22 cellular contexts compared by ENCODE assay signal in the genomic region with DNA sequence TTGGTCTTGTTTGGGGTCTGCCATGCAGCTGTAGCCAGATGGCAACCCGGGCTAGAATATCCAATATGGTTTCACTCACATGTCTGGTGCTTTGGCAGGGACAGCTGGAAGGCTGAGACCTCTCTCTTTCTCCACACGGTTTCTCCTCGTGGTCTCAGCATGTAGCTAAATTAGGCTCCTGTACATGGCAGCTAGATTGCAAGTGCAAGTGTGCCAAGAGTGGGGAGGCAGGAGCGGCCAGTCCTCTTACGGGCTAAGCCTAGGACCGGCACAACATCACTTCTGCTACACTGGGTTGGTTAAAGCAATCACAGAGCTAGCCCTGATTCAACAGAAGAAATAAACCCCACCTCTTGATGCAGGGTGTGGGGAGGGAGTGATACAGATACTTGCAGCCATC. TPM values are rescaled to one million over a fixed set of nuclear protein-coding genes. Genes with fewer than 3 reads are reported as not detected.
"Had no signal": no experiment of that assay in that cellular context is flagged by ENCODE, and none has a peak within 500 bp of the region (broad histone marks: within the 10 kb centered on the region; RNA-seq: fewer than 3 reads in every experiment).

No MANE protein-coding gene starts in this region.

- H3K9me3 Mint-ChIP-seq: activated naive CD8-positive, alpha-beta T cell treated with anti-CD3 and anti-CD28 coated beads, Interleukin-2, amount 50 U/mL, for 24 hours; activated T-cell treated with anti-CD3 and anti-CD28 coated beads, Interleukin-2, amount 50 U/mL, for 24 hours had no signal

- ATAC-seq: activated CD8-positive, alpha-beta T cell treated with anti-CD3 and anti-CD28 coated beads for 36 hours; activated naive CD8-positive, alpha-beta T cell treated with anti-CD3 and anti-CD28 coated beads, Interleukin-2, amount 50 U/mL, for 24 hours; mucosa of descending colon; stimulated activated naive B cell treated with anti-CD40 and anti-IgM and Interleukin-4, amounts not matched to agents 10 μg/mL and 1 μg/mL and 100 μg/mL, for 72 hours; upper lobe of right lung had no signal

- H3K27ac ChIP-seq: brain microvascular endothelial cell, sigmoid colon, thoracic aorta, upper lobe of right lung had no signal

- H3K4me1 Mint-ChIP-seq: activated CD4-positive, alpha-beta T cell treated with anti-CD3 and anti-CD28 coated beads, Interleukin-2, amount 10 ng/mL, durations not matched to agents 24 days and 14 days; activated naive CD4-positive, alpha-beta T cell treated with anti-CD3 and anti-CD28 coated beads, Interleukin-2, amount 10 ng/mL, durations not matched to agents 7 days and 5 days; activated naive CD8-positive, alpha-beta T cell treated with anti-CD3 and anti-CD28 coated beads, Interleukin-2, amount 50 U/mL, for 24 hours; central memory CD8-positive, alpha-beta T cell; memory B cell; naive B cell; stimulated activated naive B cell treated with anti-CD40 and anti-IgM and Interleukin-4, amounts not matched to agents 10 μg/mL and 1 μg/mL and 100 μg/mL, for 72 hours had no signal

- DNase-seq: activated CD4-positive, alpha-beta T cell treated with anti-CD3 and anti-CD28 coated beads, Interleukin-2, amount 10 ng/mL, durations not matched to agents 24 days and 14 days; activated CD8-positive, alpha-beta T cell treated with anti-CD3 and anti-CD28 coated beads for 36 hours; activated naive CD4-positive, alpha-beta T cell treated with anti-CD3 and anti-CD28 coated beads, Interleukin-2, amount 10 ng/mL, durations not matched to agents 7 days and 5 days; activated naive CD8-positive, alpha-beta T cell treated with anti-CD3 and anti-CD28 coated beads, Interleukin-2, amount 50 U/mL, for 24 hours; activated T-cell treated with anti-CD3 and anti-CD28 coated beads, Interleukin-2, amount 50 U/mL, for 24 hours; anterior cingulate cortex; brain microvascular endothelial cell; cortex of kidney; effector CD4-positive, alpha-beta T cell; head of caudate nucleus; mucosa of descending colon; naive B cell; sigmoid colon; stimulated activated naive B cell treated with anti-CD40 and anti-IgM and Interleukin-4, amounts not matched to agents 10 μg/mL and 1 μg/mL and 100 μg/mL, for 72 hours; T-helper 1 cell; T1000; upper lobe of right lung had no signal

- H3K27me3 Mint-ChIP-seq: activated CD4-positive, alpha-beta T cell treated with anti-CD3 and anti-CD28 coated beads, Interleukin-2, amount 10 ng/mL, durations not matched to agents 24 days and 14 days; activated CD8-positive, alpha-beta T cell treated with anti-CD3 and anti-CD28 coated beads for 36 hours; activated naive CD4-positive, alpha-beta T cell treated with anti-CD3 and anti-CD28 coated beads, Interleukin-2, amount 10 ng/mL, durations not matched to agents 7 days and 5 days; activated naive CD8-positive, alpha-beta T cell treated with anti-CD3 and anti-CD28 coated beads, Interleukin-2, amount 50 U/mL, for 24 hours; activated T-cell treated with anti-CD3 and anti-CD28 coated beads, Interleukin-2, amount 50 U/mL, for 24 hours; central memory CD8-positive, alpha-beta T cell had no signal

- H3K4me3 ChIP-seq: mucosa of descending colon, sigmoid colon, thoracic aorta, upper lobe of right lung had no signal

- H3K36me3 ChIP-seq: brain microvascular endothelial cell, sigmoid colon, thoracic aorta, upper lobe of right lung had no signal

- H3K4me1 ChIP-seq: sigmoid colon, upper lobe of right lung had no signal

- H3K9me3 ChIP-seq: mucosa of descending colon, sigmoid colon, thoracic aorta, upper lobe of right lung had no signal

- H3K36me3 Mint-ChIP-seq: activated naive CD4-positive, alpha-beta T cell treated with anti-CD3 and anti-CD28 coated beads, Interleukin-2, amount 10 ng/mL, durations not matched to agents 7 days and 5 days; memory B cell; naive B cell; stimulated activated naive B cell treated with anti-CD40 and anti-IgM and Interleukin-4, amounts not matched to agents 10 μg/mL and 1 μg/mL and 100 μg/mL, for 72 hours had no signal

- H3K27me3 ChIP-seq: brain microvascular endothelial cell, upper lobe of right lung had no signal

- H3K27ac Mint-ChIP-seq: activated CD4-positive, alpha-beta T cell treated with anti-CD3 and anti-CD28 coated beads, Interleukin-2, amount 10 ng/mL, durations not matched to agents 24 days and 14 days; activated CD8-positive, alpha-beta T cell treated with anti-CD3 and anti-CD28 coated beads for 36 hours; activated naive CD4-positive, alpha-beta T cell treated with anti-CD3 and anti-CD28 coated beads, Interleukin-2, amount 10 ng/mL, durations not matched to agents 7 days and 5 days; activated naive CD8-positive, alpha-beta T cell treated with anti-CD3 and anti-CD28 coated beads, Interleukin-2, amount 50 U/mL, for 24 hours; activated T-cell treated with anti-CD3 and anti-CD28 coated beads, Interleukin-2, amount 50 U/mL, for 24 hours; activated T-helper 2 cell treated with anti-CD3 and anti-CD28 coated beads, Interferon-gamma antibody, Interleukin-2, Interleukin-4, amounts not matched to agents 10 μg/mL and 5 μg/mL and 100 μg/mL, durations not matched to agents 14 hours and 24 hours and 36 hours; memory B cell; naive B cell; stimulated activated naive B cell treated with anti-CD40 and anti-IgM and Interleukin-4, amounts not matched to agents 10 μg/mL and 1 μg/mL and 100 μg/mL, for 72 hours had no signal

- H3K4me3 Mint-ChIP-seq: activated CD4-positive, alpha-beta T cell treated with anti-CD3 and anti-CD28 coated beads, Interleukin-2, amount 10 ng/mL, durations not matched to agents 24 days and 14 days; activated CD8-positive, alpha-beta T cell treated with anti-CD3 and anti-CD28 coated beads for 36 hours; activated naive CD4-positive, alpha-beta T cell treated with anti-CD3 and anti-CD28 coated beads, Interleukin-2, amount 10 ng/mL, durations not matched to agents 7 days and 5 days; activated naive CD8-positive, alpha-beta T cell treated with anti-CD3 and anti-CD28 coated beads, Interleukin-2, amount 50 U/mL, for 24 hours; activated T-cell treated with anti-CD3 and anti-CD28 coated beads, Interleukin-2, amount 50 U/mL, for 24 hours; central memory CD8-positive, alpha-beta T cell; memory B cell; naive B cell; neural crest cell; stimulated activated naive B cell treated with anti-CD40 and anti-IgM and Interleukin-4, amounts not matched to agents 10 μg/mL and 1 μg/mL and 100 μg/mL, for 72 hours had no signal

RNA-seq across cellular contexts. Expression of a gene that starts 9.3 kb away (rescaled TPM):
- total RNA-seq: activated CD4-positive, alpha-beta T cell treated with anti-CD3 and anti-CD28 coated beads, Interleukin-2, amount 10 ng/mL, durations not matched to agents 24 days and 14 days; activated CD8-positive, alpha-beta T cell treated with anti-CD3 and anti-CD28 coated beads for 36 hours; activated T-helper 2 cell treated with anti-CD3 and anti-CD28 coated beads, Interferon-gamma antibody, Interleukin-2, Interleukin-4, amounts not matched to agents 10 μg/mL and 5 μg/mL and 100 μg/mL, durations not matched to agents 14 hours and 24 hours and 36 hours had no signal
